Comparison of ENCODE assay signal across 1 cellular context in genomic region chr17:41531993-41532392, GRCh38.
TF ChIP-seq lines count a peak whose summit lies in the region.

No MANE protein-coding gene starts in this region.

TF ChIP-seq in K562, 482 proteins besides CTCF, POLR2A, EP300 and RAD21:
- no peak for TF ChIP-seq ZBTB7A (IDR thresholded peaks at IDR 0.05; ENCODE audit: borderline replicate concordance, control insufficient read depth, low read depth, low read length)
- no peak for TF ChIP-seq POLR2G (IDR thresholded peaks at IDR 0.05; ENCODE audit: low read depth, low read length)
- 0 out of 2 replicates have a peak, but pooled peaks have one; percentile 27 for TF ChIP-seq SMARCA5 (IDR thresholded peaks at IDR 0.05)
- peak; percentile 9 to 27; a peak in 1 of 4 replicates for TF ChIP-seq KDM1A (IDR thresholded peaks at IDR 0.05)
- TF ChIP-seq TSHZ1 (CRISPR knock-in tag; IDR thresholded peaks at IDR 0.05) = no peak
- peak; percentile 66; the same call in 1 of the 2 replicates for TF ChIP-seq BCOR (IDR thresholded peaks at IDR 0.05)
- peak; percentile 79 for TF ChIP-seq RBM25 (IDR thresholded peaks at IDR 0.05; ENCODE audit: low read depth, low read length, severe bottlenecking)
- TF ChIP-seq ADNP (tag; IDR thresholded peaks at IDR 0.05) = 0 out of 2 replicates have a peak, but pooled peaks have one; percentile 22
- no peak for TF ChIP-seq PHF21A (IDR thresholded peaks at IDR 0.05; ENCODE audit: borderline replicate concordance, low read depth)
- TF ChIP-seq MTA3 (IDR thresholded peaks at IDR 0.05; ENCODE audit: borderline replicate concordance) = no peak
- TF ChIP-seq ESRRA (IDR thresholded peaks at IDR 0.05; ENCODE audit: borderline replicate concordance, low read depth) = peak; percentile 41; the same call in 1 of the 2 replicates
- TF ChIP-seq NFRKB (IDR thresholded peaks at IDR 0.05; ENCODE audit: low read depth) = no peak
